ENCODE assay signal across 18 cellular contexts in the genomic region with DNA sequence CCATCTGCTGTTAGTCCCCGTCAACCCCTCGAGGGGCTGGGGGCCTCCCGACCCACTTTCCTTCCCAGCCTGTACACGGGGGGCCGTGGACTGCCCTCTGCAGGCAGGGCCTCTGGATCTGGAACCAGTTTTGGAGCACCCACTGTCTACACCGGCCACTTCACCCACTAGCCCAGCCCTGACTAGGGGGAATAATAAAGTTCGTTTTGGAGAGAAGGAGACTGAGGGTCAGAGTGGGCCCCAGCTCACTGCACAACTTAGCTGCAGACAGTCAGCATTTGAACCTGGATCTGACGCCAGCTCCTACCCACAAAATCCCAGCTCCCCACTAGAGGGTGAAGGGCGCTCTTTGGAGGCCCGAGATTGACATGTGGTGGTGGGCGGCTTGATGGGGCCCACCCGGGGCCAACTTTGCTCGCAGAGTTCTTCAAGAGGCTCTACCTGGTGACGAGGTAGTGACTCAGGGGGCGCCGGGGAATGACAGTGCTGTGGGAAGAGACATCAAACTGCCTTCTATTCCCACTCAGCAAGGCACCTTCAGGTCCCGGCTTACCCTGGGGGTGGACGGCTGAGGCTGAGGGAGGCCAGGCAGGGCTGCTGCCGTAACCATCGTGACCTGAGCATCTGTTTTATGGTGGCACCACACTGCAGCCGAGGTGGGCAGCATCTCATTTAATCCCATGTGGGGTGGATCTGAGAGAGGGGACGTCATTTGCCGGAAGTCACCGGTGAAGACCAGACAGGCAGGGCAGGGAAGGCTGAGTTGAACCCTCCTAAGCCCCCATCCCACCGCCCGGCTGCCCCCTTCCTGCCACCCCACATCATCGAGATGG. TPM values are rescaled to one million over a fixed set of nuclear protein-coding genes. Genes with fewer than 3 reads are reported as not detected.
DNase-seq lines count a peak whose midpoint lies in the region; ATAC-seq, FAIRE-seq and TF ChIP-seq lines count a peak whose summit lies in the region.
"Had no signal": no experiment of that assay in that cellular context is flagged by ENCODE, and none has a peak within 500 bp of the region (broad histone marks: within the 10 kb centered on the region; RNA-seq: fewer than 3 reads in every experiment).

No MANE protein-coding gene starts in this region.

- ATAC-seq in K562 (no peak), pancreas (no peak)

- no peak for TF ChIP-seq EP300 in K562 (IDR thresholded peaks at IDR 0.05; ENCODE audit: low read length)

- POLR2A ChIA-PET in K562 (lab: Yijun Ruan, JAX): interaction anchor here (0.6 to 1.6 kb wide), 6 partner anchors 12 to 741 kb away, joined by 3 to 6 read pairs (median 4); no protein-coding TSS in a partner anchor

- peak overlapping the region in 1 of 2 donors; percentile 85 for H3K4me3 Mint-ChIP-seq in CD14-positive monocyte

- no TSS peak for BruUV-seq in K562 (replicated peaks; lab: Mats Ljungman, UMichigan)

- DNase-seq in BE2C (peak; percentile 8), COLO668 (lab: John Stamatoyannopoulos, UW; ENCODE audit: unreplicated experiment) (peak; percentile 19), K562 (ENCODE audit: extremely low read depth in 1 of 4, low spot score in 3 of 4) (no peak), osteoblast (ENCODE audit: insufficient read length, low spot score, missing footprints) (peak; percentile 85), pancreas (no peak), CD14-positive monocyte (ENCODE audit: low spot score) (no peak), GM13976 (ENCODE audit: low spot score) (no peak)
- DNase-seq: COR-L47, GF-D8, IMR-90, NCI-H1417, NCI-H1930, NCI-H2171, NCI-H446 had no signal

- TF ChIP-seq RAD21 in K562 (CRISPR knock-in tag; conservative IDR thresholded peaks at IDR 0.05 in 1 of 2, IDR thresholded peaks at IDR 0.05 in 1 of 2): no peak

- H4K20me1 ChIP-seq in K562 (replicated peaks; ENCODE audit: control insufficient read depth, insufficient read depth, low read length) (no peaks in the 10 kb centered on the region), osteoblast (ENCODE audit: insufficient read depth, low read length) (peaks cover 17% of the 10 kb centered on the region)

- H3K9ac ChIP-seq in K562 (ENCODE audit: insufficient read depth in 1 of 2, low read depth in 2 of 2, low read length in 2 of 2): no peak overlapping the region

- peaks cover 13 to 20% of the 10 kb centered on the region in 2 donors for H3K36me3 Mint-ChIP-seq in CD14-positive monocyte

- no peak for TF ChIP-seq CTCF in BE2C (IDR thresholded peaks at IDR 0.05; ENCODE audit: low read depth, low read length)
- TF ChIP-seq CTCF in K562 (IDR thresholded peaks at IDR 0.05 in 2 of 3, conservative IDR thresholded peaks at IDR 0.05 in 1 of 3; ENCODE audit: insufficient read depth in 2 of 3, low read depth in 1 of 3, low read length in 3 of 3): no peak
- no peak for TF ChIP-seq CTCF in osteoblast (IDR thresholded peaks at IDR 0.05; ENCODE audit: extremely low read depth, low read depth, low read length)
- TF ChIP-seq CTCF in pancreas (IDR thresholded peaks at IDR 0.05): no peak
- TF ChIP-seq CTCF in CD14-positive monocyte (IDR thresholded peaks at IDR 0.05): no peak
- no peak for TF ChIP-seq CTCF in GM13976 (IDR thresholded peaks at IDR 0.05; ENCODE audit: borderline replicate concordance, control extremely low read depth, extremely low read depth, insufficient read depth, missing control alignments)

- in situ Hi-C loops in K562 (cut with MboI): no loop called here
- in situ Hi-C loops in GM13976 (cut with MboI; ENCODE audit: low sequenced_read_pairs, unreplicated experiment): no loop called here

- H3K4me1 ChIP-seq in BE2C (peaks cover 4% of the 10 kb centered on the region; the same call in 1 of the 2 replicates), K562 (replicated peaks in 1 of 2; ENCODE audit: control insufficient read depth in 2 of 2, insufficient read depth in 2 of 2, low read length in 2 of 2) (peaks cover 3 to 58% of the 10 kb centered on the region in 2 experiments; a peak in 3 of 5 replicates), osteoblast (ENCODE audit: insufficient read depth, low read length) (peaks cover 8% of the 10 kb centered on the region), pancreas (no peaks in the 10 kb centered on the region)

- H3K4me3 ChIP-seq in BE2C (ENCODE audit: low read depth, low read length): no peak overlapping the region
- no peak overlapping the region for H3K4me3 ChIP-seq in K562
- no peak overlapping the region for H3K4me3 ChIP-seq in osteoblast (ENCODE audit: insufficient read depth, low read length)
- no peak overlapping the region for H3K4me3 ChIP-seq in pancreas

- H3K27ac Mint-ChIP-seq in CD14-positive monocyte: peak overlapping the region in 1 of 7 donors; percentile 41

- H3K9me1 ChIP-seq in K562 (ENCODE audit: control insufficient read depth, insufficient read depth, low read length): peaks cover 3% of the 10 kb centered on the region

- 27% methylated on average over 27 of the region's 27 CpGs for WGBS in K562 (ENCODE audit: insufficient coverage, low coverage, missing lambda C conversion rate)
- 77 to 86% methylated on average over 27 of the region's 27 CpGs for WGBS in pancreas, 2 donors

- H3K9me3 ChIP-seq in BE2C: no peaks in the 10 kb centered on the region
- H3K9me3 ChIP-seq in K562 (replicated peaks; ENCODE audit: control insufficient read depth, insufficient read depth, low read depth, low read length): no peaks in the 10 kb centered on the region
- H3K9me3 ChIP-seq in osteoblast (ENCODE audit: low read depth, low read length): no peaks in the 10 kb centered on the region
- no peaks in the 10 kb centered on the region for H3K9me3 ChIP-seq in pancreas

- FAIRE-seq in K562 (lab: Jason Lieb, UNC) (no peak), pancreas (lab: Jason Lieb, UNC) (no peak)

- H3K4me2 ChIP-seq in K562 (ENCODE audit: insufficient read depth, low read length): no peak overlapping the region
- no peak overlapping the region for H3K4me2 ChIP-seq in osteoblast (ENCODE audit: insufficient read depth, low read length)

- H3K27me3 ChIP-seq in BE2C: peaks cover 15% of the 10 kb centered on the region
- peaks cover 0 to 13% of the 10 kb centered on the region in 2 experiments; a peak in 2 of 5 replicates for H3K27me3 ChIP-seq in K562 (ENCODE audit: control insufficient read depth in 2 of 2, insufficient read depth in 2 of 2, low read length in 2 of 2)
- peaks cover 51% of the 10 kb centered on the region for H3K27me3 ChIP-seq in osteoblast (ENCODE audit: insufficient read depth, low read length)
- H3K27me3 ChIP-seq in pancreas: no peaks in the 10 kb centered on the region

- H3K36me3 ChIP-seq in BE2C (no peaks in the 10 kb centered on the region), K562 (ENCODE audit: control insufficient read depth, insufficient read depth, low read length) (no peaks in the 10 kb centered on the region), osteoblast (ENCODE audit: insufficient read depth, low read length) (no peaks in the 10 kb centered on the region), pancreas (no peaks in the 10 kb centered on the region)

- peaks cover 86 to 97% (median 91%) of the 10 kb centered on the region in 3 donors for H3K27me3 Mint-ChIP-seq in CD14-positive monocyte (ENCODE audit: low read depth in 3 of 3)

- no peaks in the 10 kb centered on the region for H3K79me2 ChIP-seq in K562 (ENCODE audit: control insufficient read depth, insufficient read depth, low read length)
- no peaks in the 10 kb centered on the region for H3K79me2 ChIP-seq in osteoblast (ENCODE audit: insufficient read depth, low read length)

- intact Hi-C loops in K562 (cut with micrococcal nuclease): no loop called here
- intact Hi-C loops in pancreas (cut with DNase I): no loop called here
- intact Hi-C loops in CD14-positive monocyte (cut with micrococcal nuclease): no loop called here

- H3K9me3 Mint-ChIP-seq in CD14-positive monocyte: peaks cover 0 to 39% (median 19%) of the 10 kb centered on the region in 7 donors

- H3K4me1 Mint-ChIP-seq in CD14-positive monocyte: peaks cover 37% of the 10 kb centered on the region

- CTCF ChIA-PET in K562 (lab: Yijun Ruan, JAX; ENCODE audit: low intra/inter-chr PET ratio): no interaction called here

- H3K27ac ChIP-seq in K562 (ENCODE audit: extremely low read depth, low read depth, low read length) (no peak overlapping the region), osteoblast (ENCODE audit: low read depth, low read length) (no peak overlapping the region), pancreas (no peak overlapping the region)
- H3K27ac ChIP-seq: C4-2B had no signal

- no peak for TF ChIP-seq POLR2A in K562 (conservative IDR thresholded peaks at IDR 0.05)

- H2AFZ ChIP-seq in K562 (ENCODE audit: low read depth, low read length): no peak overlapping the region
- H2AFZ ChIP-seq in osteoblast (ENCODE audit: low read length): no peak overlapping the region

RNA-seq across cellular contexts. Expression of gene LINGO3, which starts 1.8 kb away (rescaled TPM):
- polyA plus RNA-seq in BE2C (2012; ENCODE audit: insufficient read depth, insufficient read length, low read depth): not detected
- not detected in 2 replicates for total RNA-seq in K562 (2011; cell fraction: chromatin; rRNA removed; ENCODE audit: low replicate concordance)
- total RNA-seq in K562 (2011; cell fraction: nucleolus; rRNA removed): not detected in 2 replicates
- not detected in 2 replicates for total RNA-seq in K562 (2011; cell fraction: nucleoplasm; rRNA removed)
- 0.05 TPM in 1 of 2 replicates, not detected in the other for total RNA-seq in K562 (2014; rRNA removed)
- total RNA-seq in K562 (2014; rRNA removed; fragmentation: Illumina TruSeq; extraction: Trizol): not detected in 2 replicates
- total RNA-seq in K562 (2015; rRNA removed; fragmentation: Illumina TruSeq; extraction: Trizol): not detected in 2 replicates
- total RNA-seq in K562 (2021): not detected in 2 replicates
- polyA plus RNA-seq in K562 (2011; rRNA removed): 0.03 and 0.07 TPM in 2 replicates
- polyA plus RNA-seq in K562 (2011; cell fraction: cytosol; rRNA removed): 0.06 and 0.07 TPM in 2 replicates
- not detected in 2 replicates for polyA plus RNA-seq in K562 (2011; cell fraction: nucleus; rRNA removed)
- polyA plus RNA-seq in K562 (2012): 0.47 and 1.6 TPM in 2 replicates
- not detected in 2 replicates for polyA plus RNA-seq in K562 (2014; fragmentation: Illumina TruSeq; extraction: Trizol)
- polyA plus RNA-seq in K562 (2014; fragmentation: Nextera tagmentation; extraction: Ambion mirVana): under 1 TPM in 1 of 2 experiments, not detected in 1; 0.03 TPM
- polyA plus RNA-seq in K562 (2014; rRNA removed): not detected in 2 replicates
- not detected in 2 replicates for polyA minus RNA-seq in K562 (2011; rRNA and poly(A)+ RNA removed)
- polyA minus RNA-seq in K562 (2011; cell fraction: cytosol; rRNA and poly(A)+ RNA removed): not detected in 2 replicates
- polyA minus RNA-seq in K562 (2011; cell fraction: nucleus; rRNA and poly(A)+ RNA removed): not detected in 2 replicates
- total RNA-seq in osteoblast: not detected in 2 replicates
- total RNA-seq in pancreas: 1 to 10 TPM in 1 of 6 donors, under 1 TPM in 1, not detected in 4; 0.16 to 1.5 TPM
- polyA plus RNA-seq in pancreas: under 1 TPM in 1 of 2 donors, not detected in 1; 0.05 TPM
- polyA plus RNA-seq in CD14-positive monocyte: 1 to 10 TPM; 2.2 to 2.8 TPM
- total RNA-seq: IMR-90 had no signal
- polyA plus RNA-seq: IMR-90 had no signal

RNA-seq across cellular contexts. Expression of gene LSM7, which starts 22.2 kb away (rescaled TPM):
- polyA plus RNA-seq in BE2C (2012; ENCODE audit: insufficient read depth, insufficient read length, low read depth): 1,058 TPM
- total RNA-seq in K562 (2011; cell fraction: chromatin; rRNA removed; ENCODE audit: low replicate concordance): 46.8 and 94.0 TPM in 2 replicates
- 108 and 115 TPM in 2 replicates for total RNA-seq in K562 (2011; cell fraction: nucleolus; rRNA removed)
- total RNA-seq in K562 (2011; cell fraction: nucleoplasm; rRNA removed): 89.3 and 125 TPM in 2 replicates
- total RNA-seq in K562 (2014; rRNA removed): 408 and 578 TPM in 2 replicates
- total RNA-seq in K562 (2014; rRNA removed; fragmentation: Illumina TruSeq; extraction: Trizol): 117 and 146 TPM in 2 replicates
- total RNA-seq in K562 (2015; rRNA removed; fragmentation: Illumina TruSeq; extraction: Trizol): 261 and 265 TPM in 2 replicates
- total RNA-seq in K562 (2021): 284 and 286 TPM in 2 replicates
- 450 and 480 TPM in 2 replicates for polyA plus RNA-seq in K562 (2011; rRNA removed)
- polyA plus RNA-seq in K562 (2011; cell fraction: cytosol; rRNA removed): 1,525 and 1,825 TPM in 2 replicates
- 285 TPM in 2 replicates for polyA plus RNA-seq in K562 (2011; cell fraction: nucleus; rRNA removed)
- 272 and 399 TPM in 2 replicates for polyA plus RNA-seq in K562 (2012)
- 147 and 242 TPM in 2 replicates for polyA plus RNA-seq in K562 (2014; fragmentation: Illumina TruSeq; extraction: Trizol)
- 100 to 1,000 TPM in 1 of 2 experiments, 10 to 100 TPM in 1; 40.5 to 147 TPM for polyA plus RNA-seq in K562 (2014; fragmentation: Nextera tagmentation; extraction: Ambion mirVana)
- 650 and 690 TPM in 2 replicates for polyA plus RNA-seq in K562 (2014; rRNA removed)
- polyA minus RNA-seq in K562 (2011; rRNA and poly(A)+ RNA removed): 39.4 and 52.2 TPM in 2 replicates
- polyA minus RNA-seq in K562 (2011; cell fraction: cytosol; rRNA and poly(A)+ RNA removed): 59.3 and 94.0 TPM in 2 replicates
- 39.6 and 56.8 TPM in 2 replicates for polyA minus RNA-seq in K562 (2011; cell fraction: nucleus; rRNA and poly(A)+ RNA removed)
- 46.9 and 57.9 TPM in 2 replicates for total RNA-seq in osteoblast
- total RNA-seq in pancreas: 10 to 100 TPM; 18.3 to 36.4 (median 26.4) TPM
- 100 to 1,000 TPM; 147 to 170 TPM for polyA plus RNA-seq in pancreas
- 100 to 1,000 TPM in 1 of 2 donors, 10 to 100 TPM in 1; 98.6 to 132 TPM for polyA plus RNA-seq in CD14-positive monocyte

RNA-seq across cellular contexts. Expression of gene SPPL2B, which starts 22.3 kb away (rescaled TPM):
- polyA plus RNA-seq in BE2C (2012; ENCODE audit: insufficient read depth, insufficient read length, low read depth): 132 TPM
- 147 and 415 TPM in 2 replicates for total RNA-seq in K562 (2011; cell fraction: chromatin; rRNA removed; ENCODE audit: low replicate concordance)
- total RNA-seq in K562 (2011; cell fraction: nucleolus; rRNA removed): 310 and 318 TPM in 2 replicates
- 175 and 195 TPM in 2 replicates for total RNA-seq in K562 (2011; cell fraction: nucleoplasm; rRNA removed)
- 32.0 and 33.9 TPM in 2 replicates for total RNA-seq in K562 (2014; rRNA removed)
- 2.6 and 4.1 TPM in 2 replicates for total RNA-seq in K562 (2014; rRNA removed; fragmentation: Illumina TruSeq; extraction: Trizol)
- 15.1 and 16.9 TPM in 2 replicates for total RNA-seq in K562 (2015; rRNA removed; fragmentation: Illumina TruSeq; extraction: Trizol)
- 63.6 and 74.0 TPM in 2 replicates for total RNA-seq in K562 (2021)
- polyA plus RNA-seq in K562 (2011; rRNA removed): 24.9 and 30.0 TPM in 2 replicates
- polyA plus RNA-seq in K562 (2011; cell fraction: cytosol; rRNA removed): 28.7 and 44.8 TPM in 2 replicates
- polyA plus RNA-seq in K562 (2011; cell fraction: nucleus; rRNA removed): 317 and 559 TPM in 2 replicates
- polyA plus RNA-seq in K562 (2012): 67.0 and 110 TPM in 2 replicates
- 8.4 and 19.9 TPM in 2 replicates for polyA plus RNA-seq in K562 (2014; fragmentation: Illumina TruSeq; extraction: Trizol)
- under 1 TPM; 0.20 to 0.29 TPM for polyA plus RNA-seq in K562 (2014; fragmentation: Nextera tagmentation; extraction: Ambion mirVana)
- 62.9 and 81.2 TPM in 2 replicates for polyA plus RNA-seq in K562 (2014; rRNA removed)
- polyA minus RNA-seq in K562 (2011; rRNA and poly(A)+ RNA removed): 3.4 and 6.9 TPM in 2 replicates
- 14.0 and 22.7 TPM in 2 replicates for polyA minus RNA-seq in K562 (2011; cell fraction: cytosol; rRNA and poly(A)+ RNA removed)
- 52.0 and 52.1 TPM in 2 replicates for polyA minus RNA-seq in K562 (2011; cell fraction: nucleus; rRNA and poly(A)+ RNA removed)
- total RNA-seq in osteoblast: 32.6 and 34.5 TPM in 2 replicates
- 10 to 100 TPM; 36.4 to 61.2 (median 50.6) TPM for total RNA-seq in pancreas
- 100 to 1,000 TPM; 133 to 226 TPM for polyA plus RNA-seq in pancreas
- 1 to 10 TPM; 5.7 to 8.7 TPM for polyA plus RNA-seq in CD14-positive monocyte

RNA-seq across cellular contexts. Expression of gene PEAK3, which starts 24.2 kb away (rescaled TPM):
- 0.17 TPM for polyA plus RNA-seq in BE2C (2012; ENCODE audit: insufficient read depth, insufficient read length, low read depth)
- total RNA-seq in K562 (2011; cell fraction: chromatin; rRNA removed; ENCODE audit: low replicate concordance): 0.49 TPM in 1 of 2 replicates, not detected in the other
- 0.17 TPM in 1 of 2 replicates, not detected in the other for total RNA-seq in K562 (2011; cell fraction: nucleolus; rRNA removed)
- not detected in 2 replicates for total RNA-seq in K562 (2011; cell fraction: nucleoplasm; rRNA removed)
- total RNA-seq in K562 (2014; rRNA removed) (0.16 TPM in 1 of 2 replicates, not detected in the other), K562 (2014; rRNA removed; fragmentation: Illumina TruSeq; extraction: Trizol) (not detected in 2 replicates), K562 (2015; rRNA removed; fragmentation: Illumina TruSeq; extraction: Trizol) (not detected in 2 replicates), K562 (2021) (0.13 and 0.40 TPM in 2 replicates), osteoblast (under 0.01 TPM in 1 of 2 replicates, not detected in the other), pancreas (under 1 TPM in 4 of 6 donors, not detected in 2; 0.13 to 0.81 (median 0.35) TPM)
- polyA plus RNA-seq in K562 (2011; rRNA removed) (0.03 TPM in 1 of 2 replicates, not detected in the other), K562 (2014; fragmentation: Illumina TruSeq; extraction: Trizol) (0.06 TPM in 1 of 2 replicates, not detected in the other), K562 (2014; fragmentation: Nextera tagmentation; extraction: Ambion mirVana) (not detected), K562 (2014; rRNA removed) (0.07 TPM in 1 of 2 replicates, not detected in the other), pancreas (under 1 TPM; 0.04 to 0.07 TPM), CD14-positive monocyte (1 to 10 TPM; 2.9 to 6.3 TPM)
- polyA plus RNA-seq in K562 (2011; cell fraction: cytosol; rRNA removed): not detected in 2 replicates
- 0.10 TPM in 1 of 2 replicates, not detected in the other for polyA plus RNA-seq in K562 (2011; cell fraction: nucleus; rRNA removed)
- polyA plus RNA-seq in K562 (2012): 0.27 and 0.66 TPM in 2 replicates
- polyA minus RNA-seq in K562 (2011; rRNA and poly(A)+ RNA removed): not detected in 2 replicates
- not detected in 2 replicates for polyA minus RNA-seq in K562 (2011; cell fraction: cytosol; rRNA and poly(A)+ RNA removed)
- 0.11 and 0.13 TPM in 2 replicates for polyA minus RNA-seq in K562 (2011; cell fraction: nucleus; rRNA and poly(A)+ RNA removed)
- total RNA-seq: Daoy, HT-29 had no signal

RNA-seq across cellular contexts. Expression of gene JSRP1, which starts 50.0 kb away (rescaled TPM):
- polyA plus RNA-seq in BE2C (2012; ENCODE audit: insufficient read depth, insufficient read length, low read depth): 1.2 TPM
- total RNA-seq in K562 (2011; cell fraction: chromatin; rRNA removed; ENCODE audit: low replicate concordance): 1.7 TPM in 1 of 2 replicates, not detected in the other
- 0.92 TPM in 1 of 2 replicates, not detected in the other for total RNA-seq in K562 (2011; cell fraction: nucleolus; rRNA removed)
- 2.7 TPM in 1 of 2 replicates, not detected in the other for total RNA-seq in K562 (2011; cell fraction: nucleoplasm; rRNA removed)
- total RNA-seq in K562 (2014; rRNA removed) (0.29 TPM in 1 of 2 replicates, not detected in the other), K562 (2014; rRNA removed; fragmentation: Illumina TruSeq; extraction: Trizol) (0.40 and 0.45 TPM in 2 replicates), K562 (2015; rRNA removed; fragmentation: Illumina TruSeq; extraction: Trizol) (0.51 and 0.57 TPM in 2 replicates), K562 (2021) (0.58 and 0.78 TPM in 2 replicates), osteoblast (0.72 TPM in 1 of 2 replicates, not detected in the other), pancreas (1 to 10 TPM in 1 of 6 donors, under 1 TPM in 3, not detected in 2; 0.29 to 1.1 (median 0.80) TPM)
- polyA plus RNA-seq in K562 (2011; rRNA removed) (not detected in 2 replicates), K562 (2014; fragmentation: Illumina TruSeq; extraction: Trizol) (not detected in 2 replicates), K562 (2014; fragmentation: Nextera tagmentation; extraction: Ambion mirVana) (under 1 TPM in 1 of 2 experiments, not detected in 1; 0.08 TPM), K562 (2014; rRNA removed) (1.2 and 2.1 TPM in 2 replicates), pancreas (1 to 10 TPM; 3.2 to 4.0 TPM), CD14-positive monocyte (under 1 TPM; 0.38 to 0.50 TPM)
- polyA plus RNA-seq in K562 (2011; cell fraction: cytosol; rRNA removed): 0.09 TPM in 1 of 2 replicates, not detected in the other
- polyA plus RNA-seq in K562 (2011; cell fraction: nucleus; rRNA removed): 0.58 TPM in 1 of 2 replicates, not detected in the other
- 2.3 and 2.7 TPM in 2 replicates for polyA plus RNA-seq in K562 (2012)
- polyA minus RNA-seq in K562 (2011; rRNA and poly(A)+ RNA removed): 0.63 TPM in 1 of 2 replicates, not detected in the other
- polyA minus RNA-seq in K562 (2011; cell fraction: cytosol; rRNA and poly(A)+ RNA removed): not detected in 2 replicates
- 1.00 TPM in 1 of 2 replicates, not detected in the other for polyA minus RNA-seq in K562 (2011; cell fraction: nucleus; rRNA and poly(A)+ RNA removed)
- total RNA-seq: H4, IMR-90 had no signal
- polyA plus RNA-seq: IMR-90 had no signal

Comparison
In these comparisons a context has a peak if more than half of its experiments do, and no peak if none do; other contexts are left out.
1. DNase-seq: peak in BE2C (single experiment), COLO668 (single experiment) and osteoblast (single experiment); none in K562 (0 of 4), pancreas (0 of 6), CD14-positive monocyte (single experiment) and GM13976 (single experiment).